In genomic region chr14:105419305-105420091, GRCh38 we compare ENCODE assay signal across 8 cellular contexts. TPM values are rescaled to one million over a fixed set of nuclear protein-coding genes. Genes with fewer than 3 reads are reported as not detected.
DNase-seq lines count a peak whose midpoint lies in the region; ATAC-seq and TF ChIP-seq lines count a peak whose summit lies in the region.

Gene MTA1 (plus strand): TSS chr14:105419827. CDS start chr14:105420036, 209 bp downstream.

- TF ChIP-seq CTCF in progenitor cell of endocrine pancreas (IDR thresholded peaks at IDR 0.05; ENCODE audit: unreplicated experiment): no peak

- H3K4me1 Mint-ChIP-seq in activated naive CD8-positive, alpha-beta T cell (ENCODE audit: low read depth): peaks cover 22% of the 10 kb centered on the region
- H3K4me1 Mint-ChIP-seq in progenitor cell of endocrine pancreas (ENCODE audit: low read depth): peaks cover 16% of the 10 kb centered on the region

- no peaks in the 10 kb centered on the region for H3K36me3 Mint-ChIP-seq in activated naive CD8-positive, alpha-beta T cell
- peaks cover 3% of the 10 kb centered on the region for H3K36me3 Mint-ChIP-seq in progenitor cell of endocrine pancreas (ENCODE audit: insufficient read depth)

- intact Hi-C loops in cardiac septum (cut with DNase I): no loop called here

- peak; percentile 52 for ATAC-seq in HG02610 (IDR thresholded peaks at IDR 0.05; ENCODE audit: unreplicated experiment)
- ATAC-seq in HG03439 (IDR thresholded peaks at IDR 0.05; ENCODE audit: unreplicated experiment): no peak

- no peaks in the 10 kb centered on the region for H3K9me3 Mint-ChIP-seq in activated naive CD8-positive, alpha-beta T cell (ENCODE audit: low read depth)
- H3K9me3 Mint-ChIP-seq in progenitor cell of endocrine pancreas (ENCODE audit: low read depth): no peaks in the 10 kb centered on the region

- DNase-seq in GM03348 (ENCODE audit: low spot score): peak; percentile 93
- peak; percentile 45 for DNase-seq in RPMI7951 (ENCODE audit: low read depth)
- DNase-seq in cardiac septum (ENCODE audit: low spot score): no peak
- no peak for DNase-seq in progenitor cell of endocrine pancreas (ENCODE audit: low spot score, unreplicated experiment)
- DNase-seq in NCI-H526 treated with DMSO at 0.1 percent for 48 hours (lab: John Stamatoyannopoulos, UW): no peak

- no peaks in the 10 kb centered on the region for H3K27me3 Mint-ChIP-seq in activated naive CD8-positive, alpha-beta T cell
- H3K27me3 Mint-ChIP-seq in progenitor cell of endocrine pancreas: no peaks in the 10 kb centered on the region

- peak within 1 kb of the TSS; percentile 89 for H3K4me3 Mint-ChIP-seq in activated naive CD8-positive, alpha-beta T cell
- peak within 1 kb of the TSS; percentile 88 for H3K4me3 Mint-ChIP-seq in progenitor cell of endocrine pancreas (ENCODE audit: low read depth)

- peak within 1 kb of the TSS; percentile 92 for H3K27ac Mint-ChIP-seq in activated naive CD8-positive, alpha-beta T cell
- peak within 1 kb of the TSS; percentile 96 for H3K27ac Mint-ChIP-seq in progenitor cell of endocrine pancreas

RNA-seq across cellular contexts. Expression of gene MTA1, which starts in this region (rescaled TPM):
- total RNA-seq in RPMI7951 (2014; rRNA removed; shearing (Covaris generic)): 15.3 and 18.4 TPM in 2 replicates
- 140 TPM for total RNA-seq in cardiac septum
- total RNA-seq in progenitor cell of endocrine pancreas: 227 and 238 TPM in 2 replicates

Comparison
In these comparisons a context has a peak if more than half of its experiments do, and no peak if none do; other contexts are left out.
1. DNase-seq: peak in GM03348 (single experiment) and RPMI7951 (single experiment); none in cardiac septum (single experiment), progenitor cell of endocrine pancreas (single experiment) and NCI-H526 treated with DMSO at 0.1 percent for 48 hours (single experiment).